Comparison of ENCODE assay signal across 12 cellular contexts in genomic region chr9:83266618-83267543, GRCh38.
DNase-seq lines count a peak whose midpoint lies in the region; ATAC-seq, FAIRE-seq and TF ChIP-seq lines count a peak whose summit lies in the region.
"Had no signal": no experiment of that assay in that cellular context is flagged by ENCODE, and none has a peak within 500 bp of the region (broad histone marks: within the 10 kb centered on the region; RNA-seq: fewer than 3 reads in every experiment).

No MANE protein-coding gene starts in this region.

- H4K8ac ChIP-seq in H1 (ENCODE audit: extremely low read depth, insufficient read depth, low read length): no peak overlapping the region

- FAIRE-seq in H1 (lab: Jason Lieb, UNC) (no peak), HepG2 (lab: Jason Lieb, UNC) (peak; percentile 59)
- FAIRE-seq: GM19239 had no signal

- no TSS peak for BruUV-seq in HepG2 (replicated peaks; lab: Mats Ljungman, UMichigan)

- H3K27me3 ChIP-seq in H1 (replicated peaks in 1 of 4; ENCODE audit: control insufficient read depth in 3 of 4, extremely low read depth in 1 of 4, insufficient read depth in 3 of 4, low read length in 3 of 4): no peaks in the 10 kb centered on the region
- H3K27me3 ChIP-seq in HepG2 (ENCODE audit: control insufficient read depth in 1 of 2, insufficient read depth in 2 of 2, low read length in 2 of 2): no peaks in the 10 kb centered on the region

- H3K4me1 Mint-ChIP-seq in type B pancreatic cell (ENCODE audit: unreplicated experiment) (peaks cover 19% of the 10 kb centered on the region), T-cell (no peaks in the 10 kb centered on the region)
- H3K4me1 Mint-ChIP-seq: activated CD4-positive, alpha-beta T cell treated with anti-CD3 and anti-CD28 coated beads for 36 hours; activated naive CD8-positive, alpha-beta T cell treated with anti-CD3 and anti-CD28 coated beads for 36 hours had no signal

- TF ChIP-seq EP300 in H1 (IDR thresholded peaks at IDR 0.05; ENCODE audit: borderline replicate concordance in 1 of 2, low read depth in 2 of 2, low read length in 2 of 2): no peak
- TF ChIP-seq EP300 in HepG2 (IDR thresholded peaks at IDR 0.05; ENCODE audit: low read depth in 2 of 2, low read length in 2 of 2): peak in 1 of 2 experiments; percentile 19; a peak in 1 of 4 replicates
- TF ChIP-seq EP300 in HepG2 (CRISPR knock-in tag; IDR thresholded peaks at IDR 0.05; ENCODE audit: borderline replicate concordance): no peak

- no peaks in the 10 kb centered on the region for H3K23me2 ChIP-seq in H1 (ENCODE audit: low read depth, low read length)

- peak overlapping the region; percentile 68 for H2BK12ac ChIP-seq in H1 (ENCODE audit: low read depth, low read length)

- no peak overlapping the region for H4K5ac ChIP-seq in H1 (ENCODE audit: insufficient read length, low read depth, low read length)

- H2BK5ac ChIP-seq in H1 (ENCODE audit: low read depth, low read length): no peak overlapping the region

- no peak overlapping the region for H3K9ac ChIP-seq in H1 (replicated peaks in 1 of 4; ENCODE audit: extremely low read depth in 1 of 4, low read depth in 3 of 4, low read length in 3 of 4)
- no peak overlapping the region for H3K9ac ChIP-seq in HepG2 (ENCODE audit: insufficient read depth, low read depth, low read length)

- H3K4me2 ChIP-seq in H1 (ENCODE audit: insufficient read depth in 1 of 2, low read depth in 2 of 2, low read length in 2 of 2) (no peak overlapping the region; a peak in 1 of 4 replicates), HepG2 (ENCODE audit: low read depth, low read length) (peak overlapping the region; percentile 47)

- 89% methylated on average over 10 of the region's 12 CpGs; no CpG with 5 or more reads in 1 of the 2 experiments for WGBS in H1 (ENCODE audit: extremely low coverage in 1 of 2, insufficient coverage in 1 of 2, insufficient read length in 1 of 2, insufficient replicate concordance in 2 of 2, low coverage in 1 of 2, low lambda C conversion rate in 2 of 2, missing lambda C conversion rate in 1 of 2), 2 experiments
- 40% methylated on average over 12 of the region's 12 CpGs for WGBS in HepG2 (ENCODE audit: low lambda C conversion rate)

- peaks cover 22% of the 10 kb centered on the region for H3K27me3 Mint-ChIP-seq in type B pancreatic cell
- H3K27me3 Mint-ChIP-seq in T-cell: no peaks in the 10 kb centered on the region
- H3K27me3 Mint-ChIP-seq: activated CD4-positive, alpha-beta T cell treated with anti-CD3 and anti-CD28 coated beads for 36 hours; activated naive CD8-positive, alpha-beta T cell treated with anti-CD3 and anti-CD28 coated beads for 36 hours had no signal

- H4K91ac ChIP-seq in H1 (replicated peaks; ENCODE audit: insufficient read length, low read length): no peak overlapping the region

- TF ChIP-seq RAD21 in H1 (IDR thresholded peaks at IDR 0.05 in 1 of 2, conservative IDR thresholded peaks at IDR 0.05 in 1 of 2; ENCODE audit: low read depth in 2 of 2, low read length in 2 of 2) (no peak), HepG2 (CRISPR knock-in tag; IDR thresholded peaks at IDR 0.05) (no peak)

- POLR2A ChIA-PET in H1 (lab: Charles Lee; ENCODE audit: partially characterized antibody): no interaction called here
- POLR2A ChIA-PET in HepG2 (lab: Yijun Ruan, JAX): no interaction called here
- POLR2A ChIA-PET in T-cell (lab: Charles Lee): no interaction called here

- no peak for TF ChIP-seq POLR2A in H1 (IDR thresholded peaks at IDR 0.05; ENCODE audit: control extremely low read depth in 1 of 2, low read depth in 2 of 2, low read length in 2 of 2)
- no peak for TF ChIP-seq POLR2A in HepG2 (IDR thresholded peaks at IDR 0.05; ENCODE audit: insufficient read depth in 1 of 2, low read depth in 2 of 2, low read length in 2 of 2)

- H3K4me1 ChIP-seq in H1 (replicated peaks in 1 of 4; ENCODE audit: control insufficient read depth in 3 of 4, insufficient read depth in 4 of 4, low read length in 3 of 4): no peaks in the 10 kb centered on the region; a peak in 1 of 7 replicates
- H3K4me1 ChIP-seq in HepG2 (ENCODE audit: insufficient read depth, low read length): peaks cover 28% of the 10 kb centered on the region

- H3K4ac ChIP-seq in H1 (replicated peaks; ENCODE audit: insufficient read length, low read depth, low read length): no peak overlapping the region

- no peak overlapping the region for H3K14ac ChIP-seq in H1 (ENCODE audit: insufficient read length)

- H3K4me3 ChIP-seq in H1 (ENCODE audit: extremely low read depth in 1 of 4, insufficient read depth in 2 of 4, low read depth in 3 of 4, low read length in 4 of 4) (no peak overlapping the region), HepG2 (replicated peaks in 1 of 3; ENCODE audit: insufficient read depth in 1 of 3, low read depth in 2 of 3, low read length in 3 of 3) (no peak overlapping the region)

- H3K4me3 Mint-ChIP-seq in type B pancreatic cell: no peak overlapping the region
- H3K4me3 Mint-ChIP-seq in T-cell: no peak overlapping the region
- H3K4me3 Mint-ChIP-seq: activated CD4-positive, alpha-beta T cell treated with anti-CD3 and anti-CD28 coated beads for 36 hours; activated naive CD8-positive, alpha-beta T cell treated with anti-CD3 and anti-CD28 coated beads for 36 hours had no signal

- no peak overlapping the region for H3K27ac ChIP-seq in H1 (ENCODE audit: low read depth, low read length)
- H3K27ac ChIP-seq in HepG2 (ENCODE audit: extremely low read length, insufficient read depth, low read length): peak overlapping the region; percentile 40

- DNase-seq in M059J (ENCODE audit: low read depth) (peak; percentile 58), H1 (ENCODE audit: low read depth in 1 of 2, low spot score in 2 of 2) (no peak), HepG2 (ENCODE audit: low spot score) (peak; percentile 78), type B pancreatic cell (ENCODE audit: extremely low spot score, unreplicated experiment) (no peak), T-cell (no peak), GF-D8 (lab: John Stamatoyannopoulos, UW) (no peak), NCI-H82 (lab: John Stamatoyannopoulos, UW) (no peak), SIG-M5 treated with dmso at 0.1 percent for 504 hours (lab: John Stamatoyannopoulos, UW; ENCODE audit: unreplicated experiment) (no peak)
- DNase-seq: activated CD4-positive, alpha-beta T cell treated with anti-CD3 and anti-CD28 coated beads for 36 hours; activated naive CD8-positive, alpha-beta T cell treated with anti-CD3 and anti-CD28 coated beads for 36 hours; occipital lobe had no signal

- no peak overlapping the region for H3K56ac ChIP-seq in H1 (replicated peaks; ENCODE audit: insufficient read length, low read depth, low read length)

- H3K79me1 ChIP-seq in H1 (ENCODE audit: low read depth, low read length): no peaks in the 10 kb centered on the region

- TF ChIP-seq CTCF in H1 (IDR thresholded peaks at IDR 0.05; ENCODE audit: control extremely low read depth in 1 of 3, insufficient read depth in 1 of 3, low read depth in 1 of 3, low read length in 3 of 3) (no peak), HepG2 (CRISPR knock-in tag; IDR thresholded peaks at IDR 0.05) (no peak), type B pancreatic cell (conservative IDR thresholded peaks at IDR 0.05) (no peak)

- CTCF ChIA-PET in H1 (lab: Charles Lee; ENCODE audit: partially characterized antibody): interaction anchor here (0.8 to 1.9 kb wide), 4 partner anchors 47 to 331 kb away, joined by 3 to 6 read pairs (median 4); no protein-coding TSS in a partner anchor
- CTCF ChIA-PET in HepG2 (lab: Yijun Ruan, JAX; ENCODE audit: low intra/inter-chr PET ratio, low total read pairs): no interaction called here
- CTCF ChIA-PET in T-cell (lab: Charles Lee): no interaction called here

- no peak overlapping the region for H2BK20ac ChIP-seq in H1 (ENCODE audit: low read length)

- intact Hi-C loops in HepG2 (cut with micrococcal nuclease; ENCODE audit: unreplicated experiment): no loop called here

- H3K36me3 Mint-ChIP-seq in type B pancreatic cell: no peaks in the 10 kb centered on the region
- no peaks in the 10 kb centered on the region for H3K36me3 Mint-ChIP-seq in T-cell
- H3K36me3 Mint-ChIP-seq: activated naive CD8-positive, alpha-beta T cell treated with anti-CD3 and anti-CD28 coated beads for 36 hours had no signal

- H2BK120ac ChIP-seq in H1 (replicated peaks; ENCODE audit: low read depth, low read length): no peak overlapping the region

- H3K27ac Mint-ChIP-seq in type B pancreatic cell (peak overlapping the region; percentile 59), T-cell (no peak overlapping the region)
- H3K27ac Mint-ChIP-seq: activated CD4-positive, alpha-beta T cell treated with anti-CD3 and anti-CD28 coated beads for 36 hours; activated naive CD8-positive, alpha-beta T cell treated with anti-CD3 and anti-CD28 coated beads for 36 hours had no signal

- no peak overlapping the region for H3K23ac ChIP-seq in H1 (ENCODE audit: insufficient read length)

- H3K36me3 ChIP-seq in H1 (ENCODE audit: control insufficient read depth in 2 of 4, insufficient read depth in 4 of 4, low read length in 3 of 4) (no peaks in the 10 kb centered on the region), HepG2 (replicated peaks in 1 of 2; ENCODE audit: control insufficient read depth in 1 of 2, insufficient read depth in 2 of 2, low read length in 2 of 2) (0 out of 5 replicates have a peak, but pooled peaks cover 0 to 5% of the 10 kb centered on the region in 2 experiments)

- no peak overlapping the region for H2AK5ac ChIP-seq in H1 (ENCODE audit: low read depth, low read length)

- no peaks in the 10 kb centered on the region for H3K9me3 Mint-ChIP-seq in type B pancreatic cell
- no peaks in the 10 kb centered on the region for H3K9me3 Mint-ChIP-seq in T-cell
- H3K9me3 Mint-ChIP-seq: activated naive CD8-positive, alpha-beta T cell treated with anti-CD3 and anti-CD28 coated beads for 36 hours had no signal

- peak; percentile 99 for ATAC-seq in HepG2
- no peak for ATAC-seq in T-cell (replicated peaks in 1 of 4)
- ATAC-seq: activated CD4-positive, alpha-beta T cell treated with anti-CD3 and anti-CD28 coated beads for 36 hours had no signal

- no peak overlapping the region; the same call in 1 of the 2 replicates for H2BK15ac ChIP-seq in H1 (ENCODE audit: low read length)

- H4K20me1 ChIP-seq in H1 (replicated peaks in 1 of 2; ENCODE audit: control insufficient read depth in 1 of 2, insufficient read depth in 2 of 2, low read length in 2 of 2) (no peaks in the 10 kb centered on the region), HepG2 (ENCODE audit: insufficient read depth, low read length) (no peaks in the 10 kb centered on the region)

- peaks cover 0 to 3% of the 10 kb centered on the region in 2 experiments; a peak in 1 of 4 replicates for H3K9me3 ChIP-seq in H1 (ENCODE audit: insufficient read depth in 2 of 2, low read depth in 1 of 2, low read length in 1 of 2)
- no peaks in the 10 kb centered on the region for H3K9me3 ChIP-seq in HepG2 (ENCODE audit: low read length)

- 0 out of 2 replicates have a peak overlapping the region, but pooled peaks have one; percentile 24 for H3K18ac ChIP-seq in H1 (ENCODE audit: extremely low read depth, low read length)

- H2AFZ ChIP-seq in H1 (ENCODE audit: low read length) (no peak overlapping the region), HepG2 (ENCODE audit: low read length) (no peak overlapping the region)

- H3K79me2 ChIP-seq in H1 (ENCODE audit: control insufficient read depth in 1 of 2, insufficient read depth in 2 of 2, low read length in 2 of 2) (no peaks in the 10 kb centered on the region), HepG2 (ENCODE audit: insufficient read depth, low read length) (no peaks in the 10 kb centered on the region)

- in situ Hi-C loops in HepG2 (cut with HindIII; ENCODE audit: extremely low pct_ligation_motif_present, low pct_unique_long_range_greater_than_20kb): no loop called here

Comparison
In these comparisons a context has a peak if more than half of its experiments do, and no peak if none do; other contexts are left out.
1. DNase-seq: peak in M059J (single experiment) and HepG2 (single experiment); none in H1 (0 of 2), type B pancreatic cell (single experiment), T-cell (0 of 34), GF-D8 (single experiment), NCI-H82 (single experiment) and SIG-M5 treated with dmso at 0.1 percent for 504 hours (single experiment).